In genomic region chr1:201468501-201468843, GRCh38 we compare ENCODE assay signal across 8 cellular contexts. TPM values are rescaled to one million over a fixed set of nuclear protein-coding genes. Genes with fewer than 3 reads are reported as not detected.
A peak's percentile ranks its signal among the peaks of the same experiment; 100 is the strongest.
DNase-seq lines count a peak whose midpoint lies in the region; ATAC-seq and TF ChIP-seq lines count a peak whose summit lies in the region.

No MANE protein-coding gene starts in this region.

- WGBS in lung, 2 donors: 3 to 4% methylated on average over 38 to 44 of the region's 44 CpGs

- TF ChIP-seq CTCF in HEK293 (tag by site-specific recombination; IDR thresholded peaks at IDR 0.05): peak; percentile 49; the same call in 1 of the 2 replicates
- no peak for TF ChIP-seq CTCF in lung (IDR thresholded peaks at IDR 0.05; ENCODE audit: control extremely low read depth, extremely low read depth)
- no peak for TF ChIP-seq CTCF in vagina (IDR thresholded peaks at IDR 0.05)

- H3K27me3 Mint-ChIP-seq in dendritic cell treated with granulocyte-macrophage colony-stimulating factor and Interleukin-4, amounts not matched to agents 40 ng/mL and 50 ng/mL, for 4 days: peaks cover 53% of the 10 kb centered on the region

- H3K27me3 ChIP-seq in lung (ENCODE audit: control insufficient read depth, insufficient read depth): no peaks in the 10 kb centered on the region
- no peaks in the 10 kb centered on the region for H3K27me3 ChIP-seq in vagina

- CTCF ChIA-PET in HEK293 (lab: Yijun Ruan, JAX): interaction anchor here (0.6 to 6.3 kb wide), 6 partner anchors 11 to 138 kb away, joined by 3 to 44 read pairs (median 4); no protein-coding TSS in a partner anchor

- H3K4me1 ChIP-seq in HEK293 (ENCODE audit: control insufficient read depth, insufficient read depth, low read length): no peaks in the 10 kb centered on the region; the same call in 1 of the 2 replicates
- peaks cover 0 to 20% of the 10 kb centered on the region in 2 donors for H3K4me1 ChIP-seq in lung (ENCODE audit: control insufficient read depth in 2 of 2, insufficient read depth in 2 of 2, low read length in 2 of 2)
- H3K4me1 ChIP-seq in vagina: peaks cover 56% of the 10 kb centered on the region

- peaks cover 23% of the 10 kb centered on the region for H3K4me1 Mint-ChIP-seq in dendritic cell treated with granulocyte-macrophage colony-stimulating factor and Interleukin-4, amounts not matched to agents 40 ng/mL and 50 ng/mL, for 4 days (ENCODE audit: low read depth)

- H3K27ac Mint-ChIP-seq in dendritic cell treated with granulocyte-macrophage colony-stimulating factor and Interleukin-4, amounts not matched to agents 40 ng/mL and 50 ng/mL, for 4 days: peak overlapping the region; percentile 55

- POLR2A ChIA-PET in HEK293 (lab: Yijun Ruan, JAX): interaction anchor here (0.5 to 3.8 kb wide), 15 partner anchors 9 to 331 kb away, joined by 3 to 24 read pairs (median 5); partner anchors contain the start of gene CSRP1

- H3K4me3 Mint-ChIP-seq in dendritic cell treated with granulocyte-macrophage colony-stimulating factor and Interleukin-4, amounts not matched to agents 40 ng/mL and 50 ng/mL, for 4 days: peak overlapping the region; percentile 74

- H3K36me3 ChIP-seq in HEK293 (ENCODE audit: control insufficient read depth in 2 of 2, insufficient read depth in 1 of 2, low read length in 2 of 2): peaks cover 3 to 40% of the 10 kb centered on the region in 2 experiments; a peak in 2 of 3 replicates
- peaks cover 0 to 13% of the 10 kb centered on the region in 2 donors for H3K36me3 ChIP-seq in lung (ENCODE audit: control insufficient read depth in 2 of 2, insufficient read depth in 2 of 2, low read length in 2 of 2)
- peaks cover 0 to 16% of the 10 kb centered on the region in 2 donors for H3K36me3 ChIP-seq in vagina

- peak in 1 of 2 donors; percentile 3 for TF ChIP-seq POLR2A in vagina (IDR thresholded peaks at IDR 0.05)

- no peaks in the 10 kb centered on the region for H3K9me3 Mint-ChIP-seq in dendritic cell treated with granulocyte-macrophage colony-stimulating factor and Interleukin-4, amounts not matched to agents 40 ng/mL and 50 ng/mL, for 4 days

- DNase-seq in NCI-H1417 (lab: John Stamatoyannopoulos, UW): peak in 2 of 3 experiments; percentile 26 to 80
- no peak for DNase-seq in NCI-H1417 treated with DMSO at 0.1 percent for 48 hours (lab: John Stamatoyannopoulos, UW)
- DNase-seq in NCI-H510A treated with DMSO at 0.1 percent for 48 hours (lab: John Stamatoyannopoulos, UW): peak; percentile 33
- DNase-seq in lung (ENCODE audit: low spot score): no peak
- no peak for DNase-seq in vagina (ENCODE audit: extremely low spot score in 2 of 2)

- ATAC-seq in lung (ENCODE audit: insufficient read depth, low FRiP score) (peak; percentile 16), HG02938 (IDR thresholded peaks at IDR 0.05; ENCODE audit: unreplicated experiment) (no peak)

- H3K4me3 ChIP-seq in HEK293 (ENCODE audit: low read depth, low read length) (peak overlapping the region; percentile 71), lung (peak overlapping the region; percentile 80), vagina (peak overlapping the region; percentile 71 to 75)

- H3K9me3 ChIP-seq in HEK293 (ENCODE audit: control insufficient read depth, insufficient read depth, low read depth, low read length): no peaks in the 10 kb centered on the region
- H3K9me3 ChIP-seq in lung (ENCODE audit: control insufficient read depth in 2 of 2, insufficient read depth in 1 of 2, low read length in 1 of 2): no peaks in the 10 kb centered on the region
- no peaks in the 10 kb centered on the region for H3K9me3 ChIP-seq in vagina

- H3K36me3 Mint-ChIP-seq in dendritic cell treated with granulocyte-macrophage colony-stimulating factor and Interleukin-4, amounts not matched to agents 40 ng/mL and 50 ng/mL, for 4 days (ENCODE audit: low read depth): peaks cover 10% of the 10 kb centered on the region

- H3K27ac ChIP-seq in HEK293 (ENCODE audit: extremely low read depth, low read depth, low read length) (peak overlapping the region; percentile 99), lung (ENCODE audit: low read depth in 1 of 2, low read length in 1 of 2) (peak overlapping the region; percentile 82 to 94), vagina (peak overlapping the region; percentile 96)

- intact Hi-C loops in dendritic cell treated with granulocyte-macrophage colony-stimulating factor and Interleukin-4, amounts not matched to agents 40 ng/mL and 50 ng/mL, for 4 days (cut with micrococcal nuclease): no loop called here
- intact Hi-C loops in vagina (cut with DNase I): no loop called here

TF ChIP-seq in HEK293, 187 proteins besides CTCF, POLR2A, EP300 and RAD21 (continues in another document):
- TF ChIP-seq BCL6B (tag by site-specific recombination; IDR thresholded peaks at IDR 0.05) (no peak), KLF10 (tag by site-specific recombination; IDR thresholded peaks at IDR 0.05) (no peak), BCL11A (tag by site-specific recombination; IDR thresholded peaks at IDR 0.05; ENCODE audit: low read depth) (no peak), ZNF792 (tag by site-specific recombination; IDR thresholded peaks at IDR 0.05) (peak; percentile 43; the same call in 1 of the 2 replicates), KLF7 (tag by site-specific recombination; IDR thresholded peaks at IDR 0.05; ENCODE audit: borderline replicate concordance) (no peak), PATZ1 (tag by site-specific recombination; IDR thresholded peaks at IDR 0.05) (peak; percentile 11; the same call in 1 of the 2 replicates), ZSCAN5A (tag by site-specific recombination; IDR thresholded peaks at IDR 0.05) (0 out of 2 replicates have a peak, but pooled peaks have one; percentile 25), ZNF600 (tag by site-specific recombination; IDR thresholded peaks at IDR 0.05) (no peak), ZFHX2 (tag by site-specific recombination; conservative IDR thresholded peaks at IDR 0.05) (no peak), ZNF561 (tag by site-specific recombination; IDR thresholded peaks at IDR 0.05; ENCODE audit: borderline replicate concordance) (no peak), ZNF280D (tag by site-specific recombination; IDR thresholded peaks at IDR 0.05) (no peak)

RNA-seq across cellular contexts. Expression of gene PHLDA3, which starts 0.5 kb away (rescaled TPM):
- total RNA-seq in lung: 10 to 100 TPM; 12.8 to 73.2 TPM
- 10 to 100 TPM; 25.9 to 51.8 TPM for polyA plus RNA-seq in lung
- total RNA-seq in vagina: 80.5 TPM

RNA-seq across cellular contexts. Expression of gene CSRP1, which starts 38.5 kb away (rescaled TPM):
- total RNA-seq in lung (100 to 1,000 TPM; 223 to 278 TPM), vagina (729 TPM)
- 100 to 1,000 TPM; 143 to 230 TPM for polyA plus RNA-seq in lung

RNA-seq across cellular contexts. Expression of gene TNNI1, which starts 46.9 kb away (rescaled TPM):
- total RNA-seq in lung: under 1 TPM; 0.06 to 0.88 TPM
- under 1 TPM; 0.11 to 0.63 TPM for polyA plus RNA-seq in lung
- total RNA-seq in vagina: not detected

Comparison
In these comparisons a context has a peak if more than half of its experiments do, and no peak if none do; other contexts are left out.
1. DNase-seq: peak in NCI-H1417 (2 of 3) and NCI-H510A treated with DMSO at 0.1 percent for 48 hours (single experiment); none in NCI-H1417 treated with DMSO at 0.1 percent for 48 hours (single experiment), lung (single experiment) and vagina (0 of 2).
2. Peak in every context shown above with its lines, with median percentiles within 50 percentile points of each other: H3K27ac ChIP-seq and H3K4me3 ChIP-seq.